2 cellular contexts compared by ENCODE assay signal in genomic region chr1:1100296-1100695, GRCh38.
TF ChIP-seq lines count a peak whose summit lies in the region.

No MANE protein-coding gene starts in this region.

TF ChIP-seq in IMR-90, 13 proteins besides CTCF, POLR2A, EP300 and RAD21:
- TF ChIP-seq, protein P1, sequence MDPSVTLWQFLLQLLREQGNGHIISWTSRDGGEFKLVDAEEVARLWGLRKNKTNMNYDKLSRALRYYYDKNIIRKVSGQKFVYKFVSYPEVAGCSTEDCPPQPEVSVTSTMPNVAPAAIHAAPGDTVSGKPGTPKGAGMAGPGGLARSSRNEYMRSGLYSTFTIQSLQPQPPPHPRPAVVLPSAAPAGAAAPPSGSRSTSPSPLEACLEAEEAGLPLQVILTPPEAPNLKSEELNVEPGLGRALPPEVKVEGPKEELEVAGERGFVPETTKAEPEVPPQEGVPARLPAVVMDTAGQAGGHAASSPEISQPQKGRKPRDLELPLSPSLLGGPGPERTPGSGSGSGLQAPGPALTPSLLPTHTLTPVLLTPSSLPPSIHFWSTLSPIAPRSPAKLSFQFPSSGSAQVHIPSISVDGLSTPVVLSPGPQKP (IDR thresholded peaks at IDR 0.05; ENCODE audit: borderline replicate concordance, low read depth, low read length) = no peak
- TF ChIP-seq MXI1 (IDR thresholded peaks at IDR 0.05; ENCODE audit: borderline replicate concordance, low read depth, low read length) = no peak
- TF ChIP-seq SMC3 (IDR thresholded peaks at IDR 0.05; ENCODE audit: low read depth, low read length) = no peak
- TF ChIP-seq MAZ (IDR thresholded peaks at IDR 0.05; ENCODE audit: borderline replicate concordance, low read depth, low read length) = no peak
- no peak for TF ChIP-seq RFX5 (IDR thresholded peaks at IDR 0.05; ENCODE audit: low read depth, low read length)
- TF ChIP-seq CEBPB (IDR thresholded peaks at IDR 0.05; ENCODE audit: low read depth, low read length) = no peak
- TF ChIP-seq MAFK (IDR thresholded peaks at IDR 0.05; ENCODE audit: low read depth, low read length) = no peak
- no peak for TF ChIP-seq NFE2L2 (IDR thresholded peaks at IDR 0.05; ENCODE audit: low read depth, low read length)
- TF ChIP-seq BHLHE40 (IDR thresholded peaks at IDR 0.05; ENCODE audit: low read depth, low read length) = no peak
- no peak for TF ChIP-seq FOS (IDR thresholded peaks at IDR 0.05; ENCODE audit: low read depth, low read length)

TF ChIP-seq in GM12878, 131 proteins besides CTCF, POLR2A, EP300 and RAD21:
- TF ChIP-seq, protein P2, sequence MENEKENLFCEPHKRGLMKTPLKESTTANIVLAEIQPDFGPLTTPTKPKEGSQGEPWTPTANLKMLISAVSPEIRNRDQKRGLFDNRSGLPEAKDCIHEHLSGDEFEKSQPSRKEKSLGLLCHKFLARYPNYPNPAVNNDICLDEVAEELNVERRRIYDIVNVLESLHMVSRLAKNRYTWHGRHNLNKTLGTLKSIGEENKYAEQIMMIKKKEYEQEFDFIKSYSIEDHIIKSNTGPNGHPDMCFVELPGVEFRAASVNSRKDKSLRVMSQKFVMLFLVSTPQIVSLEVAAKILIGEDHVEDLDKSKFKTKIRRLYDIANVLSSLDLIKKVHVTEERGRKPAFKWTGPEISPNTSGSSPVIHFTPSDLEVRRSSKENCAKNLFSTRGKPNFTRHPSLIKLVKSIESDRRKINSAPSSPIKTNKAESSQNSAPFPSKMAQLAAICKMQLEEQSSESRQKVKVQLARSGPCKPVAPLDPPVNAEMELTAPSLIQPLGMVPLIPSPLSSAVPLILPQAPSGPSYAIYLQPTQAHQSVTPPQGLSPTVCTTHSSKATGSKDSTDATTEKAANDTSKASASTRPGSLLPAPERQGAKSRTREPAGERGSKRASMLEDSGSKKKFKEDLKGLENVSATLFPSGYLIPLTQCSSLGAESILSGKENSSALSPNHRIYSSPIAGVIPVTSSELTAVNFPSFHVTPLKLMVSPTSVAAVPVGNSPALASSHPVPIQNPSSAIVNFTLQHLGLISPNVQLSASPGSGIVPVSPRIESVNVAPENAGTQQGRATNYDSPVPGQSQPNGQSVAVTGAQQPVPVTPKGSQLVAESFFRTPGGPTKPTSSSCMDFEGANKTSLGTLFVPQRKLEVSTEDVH (IDR thresholded peaks at IDR 0.05; ENCODE audit: low read depth, partially characterized antibody) = no peak
